1 cellular context compared by ENCODE assay signal in genomic region chr6:111804627-111805235, GRCh38.
TF ChIP-seq lines count a peak whose summit lies in the region.

No MANE protein-coding gene starts in this region.

TF ChIP-seq in K562, 482 proteins besides CTCF, POLR2A, EP300 and RAD21 (continued from another document and continues in another):
- no peak for TF ChIP-seq ZBTB1 (CRISPR knock-in tag; IDR thresholded peaks at IDR 0.05; ENCODE audit: borderline replicate concordance, low read depth)
- TF ChIP-seq SMAD4 (CRISPR knock-in tag; conservative IDR thresholded peaks at IDR 0.05): peak; percentile 90
- TF ChIP-seq MCM5 (IDR thresholded peaks at IDR 0.05; ENCODE audit: low read depth): no peak
- TF ChIP-seq TAF9B (IDR thresholded peaks at IDR 0.05; ENCODE audit: partially characterized antibody): no peak
- TF ChIP-seq NBN (IDR thresholded peaks at IDR 0.05; ENCODE audit: low read depth): peak; percentile 77
- no peak; the same call in 1 of the 2 replicates for TF ChIP-seq BHLHE40 (IDR thresholded peaks at IDR 0.05; ENCODE audit: low read length)
- no peak for TF ChIP-seq HBP1 (CRISPR knock-in tag; IDR thresholded peaks at IDR 0.05)
- no peak for TF ChIP-seq KLF1 (tag; IDR thresholded peaks at IDR 0.05)
- TF ChIP-seq MLLT1 (IDR thresholded peaks at IDR 0.05): no peak
- TF ChIP-seq CCAR2 (IDR thresholded peaks at IDR 0.05; ENCODE audit: low read depth, low read length): no peak
- no peak for TF ChIP-seq KAT8 (IDR thresholded peaks at IDR 0.05; ENCODE audit: low read depth)
- peak; percentile 24; the same call in 1 of the 2 replicates for TF ChIP-seq ATF4 (CRISPR knock-in tag; IDR thresholded peaks at IDR 0.05)
- TF ChIP-seq SIN3A (IDR thresholded peaks at IDR 0.05; ENCODE audit: borderline replicate concordance in 2 of 2, control insufficient read depth in 1 of 2, low read depth in 2 of 2, low read length in 2 of 2): no peak
- no peak for TF ChIP-seq ZNF609 (CRISPR knock-in tag; IDR thresholded peaks at IDR 0.05; ENCODE audit: borderline replicate concordance)
- no peak for TF ChIP-seq RBM34 (IDR thresholded peaks at IDR 0.05; ENCODE audit: borderline replicate concordance, insufficient read depth, low read length)
- no peak for TF ChIP-seq AFF1 (IDR thresholded peaks at IDR 0.05; ENCODE audit: low read depth in 1 of 2, partially characterized antibody in 2 of 2)
- TF ChIP-seq HLTF (IDR thresholded peaks at IDR 0.05): no peak
- TF ChIP-seq HES1 (IDR thresholded peaks at IDR 0.05; ENCODE audit: low read depth): no peak
- TF ChIP-seq ZNF511 (CRISPR knock-in tag; IDR thresholded peaks at IDR 0.05): no peak
- peak; percentile 72 for TF ChIP-seq ZFX (CRISPR knock-in tag; IDR thresholded peaks at IDR 0.05)
- no peak for TF ChIP-seq ZBTB2 (IDR thresholded peaks at IDR 0.05)
- no peak for TF ChIP-seq PBX2 (CRISPR knock-in tag; IDR thresholded peaks at IDR 0.05; ENCODE audit: low read depth)
- no peak for TF ChIP-seq PBX2 (tag; conservative IDR thresholded peaks at IDR 0.05; ENCODE audit: low read depth)
- TF ChIP-seq RFX5 (IDR thresholded peaks at IDR 0.05; ENCODE audit: low read depth, low read length): no peak
- TF ChIP-seq SMARCE1 (IDR thresholded peaks at IDR 0.05): peak; percentile 83
- TF ChIP-seq ZNF274 (IDR thresholded peaks at IDR 0.05; ENCODE audit: borderline replicate concordance, low read depth, low read length): no peak
- TF ChIP-seq ZEB2 (IDR thresholded peaks at IDR 0.05): peak; percentile 84
- TF ChIP-seq SMAD2 (IDR thresholded peaks at IDR 0.05; ENCODE audit: low read depth, low read length): no peak
- TF ChIP-seq IRF2 (CRISPR knock-in tag; IDR thresholded peaks at IDR 0.05): no peak
- TF ChIP-seq ZBTB34 (CRISPR knock-in tag; IDR thresholded peaks at IDR 0.05): no peak; the same call in 1 of the 2 replicates
- 0 out of 2 replicates have a peak, but pooled peaks have one; percentile 50 for TF ChIP-seq MTA1 (IDR thresholded peaks at IDR 0.05; ENCODE audit: borderline replicate concordance)
- no peak for TF ChIP-seq DLX4 (CRISPR knock-in tag; IDR thresholded peaks at IDR 0.05)
- no peak for TF ChIP-seq PHF20 (IDR thresholded peaks at IDR 0.05; ENCODE audit: partially characterized antibody)
- TF ChIP-seq CSDE1 (IDR thresholded peaks at IDR 0.05): no peak
- TF ChIP-seq TRIM25 (IDR thresholded peaks at IDR 0.05; ENCODE audit: borderline replicate concordance): no peak
